Comparison of ENCODE assay signal across 8 cellular contexts in genomic region chr20:62652051-62652893, GRCh38. TPM values are rescaled to one million over a fixed set of nuclear protein-coding genes. Genes with fewer than 3 reads are reported as not detected.
DNase-seq lines count a peak whose midpoint lies in the region; ATAC-seq and FAIRE-seq lines count a peak whose summit lies in the region.

No MANE protein-coding gene starts in this region.

- ATAC-seq in GM21367 (IDR thresholded peaks at IDR 0.05; ENCODE audit: unreplicated experiment) (peak; percentile 39), left lobe of liver (peak; percentile 83)

- DNase-seq in COLO829 (ENCODE audit: low spot score) (peak; percentile 98), HT-29 (ENCODE audit: low spot score) (peak; percentile 94), left lobe of liver (ENCODE audit: low spot score) (peak; percentile 90), ecto neural progenitor cell (ENCODE audit: low spot score) (no peak)
- DNase-seq in activated CD4-positive, alpha-beta T cell treated with anti-CD3 and anti-CD28 coated beads for 1 hour = peak; percentile 54
- peak; percentile 64 for DNase-seq in stimulated activated CD4-positive, alpha-beta T cell treated with anti-CD3 and anti-CD28 coated beads, Interleukin-1b, Interleukin-23, amount 100 ng/mL, for 48 hours

- peak; percentile 41 for FAIRE-seq in colon (lab: Jason Lieb, UNC)

RNA-seq across cellular contexts. Expression of gene SLCO4A1, which starts 10.0 kb away (rescaled TPM):
- total RNA-seq in HT-29 (2014; rRNA removed; shearing (Covaris generic)) = 78.8 and 83.4 TPM in 2 replicates
- 1.7 TPM for total RNA-seq in left lobe of liver

RNA-seq across cellular contexts. Expression of gene NTSR1, which starts 56.4 kb away (rescaled TPM):
- total RNA-seq in HT-29 (2014; rRNA removed; shearing (Covaris generic)) = 76.6 and 78.7 TPM in 2 replicates
- 0.10 TPM for total RNA-seq in left lobe of liver

Comparison
In these comparisons a context has a peak if more than half of its experiments do, and no peak if none do; other contexts are left out.
1. RNA of gene SLCO4A1, which starts 10.0 kb away (total RNA-seq): 78.8 to 83.4 TPM in HT-29; 1.7 TPM in left lobe of liver (single experiment); every median in the first group is over 10 times any median in the second.
2. RNA of gene NTSR1, which starts 56.4 kb away (total RNA-seq): 76.6 to 78.7 TPM in HT-29; 0.10 TPM in left lobe of liver (single experiment); every median in the first group is over 10 times any median in the second.